1 cellular context compared by ENCODE assay signal in the genomic region with DNA sequence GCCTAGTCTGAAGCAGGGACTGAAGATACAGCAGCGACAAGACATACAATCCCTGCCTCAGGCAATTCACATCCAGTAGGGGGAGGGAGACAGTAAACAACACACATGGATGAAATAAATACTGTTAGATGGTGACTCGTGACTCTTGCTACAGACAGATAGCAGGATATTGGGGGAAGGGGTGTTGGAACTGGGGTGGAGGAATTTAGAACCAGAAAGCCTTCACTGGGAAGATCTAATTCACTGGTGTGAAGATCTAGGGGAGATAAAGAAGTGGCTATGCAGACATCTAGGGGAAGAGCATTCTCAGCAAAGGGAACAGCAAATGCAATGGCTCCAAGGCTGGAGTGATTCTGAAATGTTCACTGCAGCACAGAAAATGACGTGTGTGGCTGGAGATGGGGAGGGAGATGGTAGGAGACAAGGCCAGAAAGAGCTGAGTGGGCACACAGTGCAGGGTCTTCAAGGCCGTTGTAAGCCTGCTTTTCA.
TF ChIP-seq lines count a peak whose summit lies in the region.

No MANE protein-coding gene starts in this region.

TF ChIP-seq in GM23338, 12 proteins besides CTCF, POLR2A, EP300 and RAD21:
- TF ChIP-seq, protein P1, sequence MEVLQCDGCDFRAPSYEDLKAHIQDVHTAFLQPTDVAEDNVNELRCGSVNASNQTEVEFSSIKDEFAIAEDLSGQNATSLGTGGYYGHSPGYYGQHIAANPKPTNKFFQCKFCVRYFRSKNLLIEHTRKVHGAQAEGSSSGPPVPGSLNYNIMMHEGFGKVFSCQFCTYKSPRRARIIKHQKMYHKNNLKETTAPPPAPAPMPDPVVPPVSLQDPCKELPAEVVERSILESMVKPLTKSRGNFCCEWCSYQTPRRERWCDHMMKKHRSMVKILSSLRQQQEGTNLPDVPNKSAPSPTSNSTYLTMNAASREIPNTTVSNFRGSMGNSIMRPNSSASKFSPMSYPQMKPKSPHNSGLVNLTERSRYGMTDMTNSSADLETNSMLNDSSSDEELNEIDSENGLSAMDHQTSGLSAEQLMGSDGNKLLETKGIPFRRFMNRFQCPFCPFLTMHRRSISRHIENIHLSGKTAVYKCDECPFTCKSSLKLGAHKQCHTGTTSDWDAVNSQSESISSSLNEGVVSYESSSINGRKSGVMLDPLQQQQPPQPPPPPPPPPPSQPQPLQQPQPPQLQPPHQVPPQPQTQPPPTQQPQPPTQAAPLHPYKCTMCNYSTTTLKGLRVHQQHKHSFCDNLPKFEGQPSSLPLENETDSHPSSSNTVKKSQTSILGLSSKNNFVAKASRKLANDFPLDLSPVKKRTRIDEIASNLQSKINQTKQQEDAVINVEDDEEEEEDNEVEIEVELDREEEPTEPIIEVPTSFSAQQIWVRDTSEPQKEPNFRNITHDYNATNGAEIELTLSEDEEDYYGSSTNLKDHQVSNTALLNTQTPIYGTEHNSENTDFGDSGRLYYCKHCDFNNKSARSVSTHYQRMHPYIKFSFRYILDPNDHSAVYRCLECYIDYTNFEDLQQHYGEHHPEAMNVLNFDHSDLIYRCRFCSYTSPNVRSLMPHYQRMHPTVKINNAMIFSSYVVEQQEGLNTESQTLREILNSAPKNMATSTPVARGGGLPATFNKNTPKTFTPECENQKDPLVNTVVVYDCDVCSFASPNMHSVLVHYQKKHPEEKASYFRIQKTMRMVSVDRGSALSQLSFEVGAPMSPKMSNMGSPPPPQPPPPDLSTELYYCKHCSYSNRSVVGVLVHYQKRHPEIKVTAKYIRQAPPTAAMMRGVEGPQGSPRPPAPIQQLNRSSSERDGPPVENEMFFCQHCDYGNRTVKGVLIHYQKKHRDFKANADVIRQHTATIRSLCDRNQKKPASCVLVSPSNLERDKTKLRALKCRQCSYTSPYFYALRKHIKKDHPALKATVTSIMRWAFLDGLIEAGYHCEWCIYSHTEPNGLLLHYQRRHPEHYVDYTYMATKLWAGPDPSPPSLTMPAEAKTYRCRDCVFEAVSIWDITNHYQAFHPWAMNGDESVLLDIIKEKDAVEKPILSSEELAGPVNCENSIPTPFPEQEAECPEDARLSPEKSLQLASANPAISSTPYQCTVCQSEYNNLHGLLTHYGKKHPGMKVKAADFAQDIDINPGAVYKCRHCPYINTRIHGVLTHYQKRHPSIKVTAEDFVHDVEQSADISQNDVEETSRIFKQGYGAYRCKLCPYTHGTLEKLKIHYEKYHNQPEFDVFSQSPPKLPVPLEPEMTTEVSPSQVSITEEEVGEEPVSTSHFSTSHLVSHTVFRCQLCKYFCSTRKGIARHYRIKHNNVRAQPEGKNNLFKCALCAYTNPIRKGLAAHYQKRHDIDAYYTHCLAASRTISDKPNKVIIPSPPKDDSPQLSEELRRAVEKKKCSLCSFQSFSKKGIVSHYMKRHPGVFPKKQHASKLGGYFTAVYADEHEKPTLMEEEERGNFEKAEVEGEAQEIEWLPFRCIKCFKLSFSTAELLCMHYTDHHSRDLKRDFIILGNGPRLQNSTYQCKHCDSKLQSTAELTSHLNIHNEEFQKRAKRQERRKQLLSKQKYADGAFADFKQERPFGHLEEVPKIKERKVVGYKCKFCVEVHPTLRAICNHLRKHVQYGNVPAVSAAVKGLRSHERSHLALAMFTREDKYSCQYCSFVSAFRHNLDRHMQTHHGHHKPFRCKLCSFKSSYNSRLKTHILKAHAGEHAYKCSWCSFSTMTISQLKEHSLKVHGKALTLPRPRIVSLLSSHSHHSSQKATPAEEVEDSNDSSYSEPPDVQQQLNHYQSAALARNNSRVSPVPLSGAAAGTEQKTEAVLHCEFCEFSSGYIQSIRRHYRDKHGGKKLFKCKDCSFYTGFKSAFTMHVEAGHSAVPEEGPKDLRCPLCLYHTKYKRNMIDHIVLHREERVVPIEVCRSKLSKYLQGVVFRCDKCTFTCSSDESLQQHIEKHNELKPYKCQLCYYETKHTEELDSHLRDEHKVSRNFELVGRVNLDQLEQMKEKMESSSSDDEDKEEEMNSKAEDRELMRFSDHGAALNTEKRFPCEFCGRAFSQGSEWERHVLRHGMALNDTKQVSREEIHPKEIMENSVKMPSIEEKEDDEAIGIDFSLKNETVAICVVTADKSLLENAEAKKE (CRISPR knock-in tag; IDR thresholded peaks at IDR 0.05) = no peak
- TF ChIP-seq JUNB (IDR thresholded peaks at IDR 0.05; ENCODE audit: unreplicated experiment) (no peak), POLR2AphosphoS5 (IDR thresholded peaks at IDR 0.05; ENCODE audit: low read depth) (no peak), ZNF331 (CRISPR knock-in tag; IDR thresholded peaks at IDR 0.05; ENCODE audit: low read depth) (no peak), EZH2phosphoT487 (IDR thresholded peaks at IDR 0.05; ENCODE audit: unreplicated experiment) (no peak), EZH2 (IDR thresholded peaks at IDR 0.05; ENCODE audit: low read depth, unreplicated experiment) (no peak)
- TF ChIP-seq, protein P2, sequence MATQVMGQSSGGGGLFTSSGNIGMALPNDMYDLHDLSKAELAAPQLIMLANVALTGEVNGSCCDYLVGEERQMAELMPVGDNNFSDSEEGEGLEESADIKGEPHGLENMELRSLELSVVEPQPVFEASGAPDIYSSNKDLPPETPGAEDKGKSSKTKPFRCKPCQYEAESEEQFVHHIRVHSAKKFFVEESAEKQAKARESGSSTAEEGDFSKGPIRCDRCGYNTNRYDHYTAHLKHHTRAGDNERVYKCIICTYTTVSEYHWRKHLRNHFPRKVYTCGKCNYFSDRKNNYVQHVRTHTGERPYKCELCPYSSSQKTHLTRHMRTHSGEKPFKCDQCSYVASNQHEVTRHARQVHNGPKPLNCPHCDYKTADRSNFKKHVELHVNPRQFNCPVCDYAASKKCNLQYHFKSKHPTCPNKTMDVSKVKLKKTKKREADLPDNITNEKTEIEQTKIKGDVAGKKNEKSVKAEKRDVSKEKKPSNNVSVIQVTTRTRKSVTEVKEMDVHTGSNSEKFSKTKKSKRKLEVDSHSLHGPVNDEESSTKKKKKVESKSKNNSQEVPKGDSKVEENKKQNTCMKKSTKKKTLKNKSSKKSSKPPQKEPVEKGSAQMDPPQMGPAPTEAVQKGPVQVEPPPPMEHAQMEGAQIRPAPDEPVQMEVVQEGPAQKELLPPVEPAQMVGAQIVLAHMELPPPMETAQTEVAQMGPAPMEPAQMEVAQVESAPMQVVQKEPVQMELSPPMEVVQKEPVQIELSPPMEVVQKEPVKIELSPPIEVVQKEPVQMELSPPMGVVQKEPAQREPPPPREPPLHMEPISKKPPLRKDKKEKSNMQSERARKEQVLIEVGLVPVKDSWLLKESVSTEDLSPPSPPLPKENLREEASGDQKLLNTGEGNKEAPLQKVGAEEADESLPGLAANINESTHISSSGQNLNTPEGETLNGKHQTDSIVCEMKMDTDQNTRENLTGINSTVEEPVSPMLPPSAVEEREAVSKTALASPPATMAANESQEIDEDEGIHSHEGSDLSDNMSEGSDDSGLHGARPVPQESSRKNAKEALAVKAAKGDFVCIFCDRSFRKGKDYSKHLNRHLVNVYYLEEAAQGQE (IDR thresholded peaks at IDR 0.05; ENCODE audit: unreplicated experiment) = no peak
